28 cellular contexts compared by ENCODE assay signal in genomic region chr15:84609818-84610525, GRCh38. TPM values are rescaled to one million over a fixed set of nuclear protein-coding genes. Genes with fewer than 3 reads are reported as not detected.
A peak's percentile ranks its signal among the peaks of the same experiment; 100 is the strongest.
DNase-seq lines count a peak whose midpoint lies in the region; ATAC-seq and TF ChIP-seq lines count a peak whose summit lies in the region.
"Had no signal": no experiment of that assay in that cellular context is flagged by ENCODE, and none has a peak within 500 bp of the region (broad histone marks: within the 10 kb centered on the region; RNA-seq: fewer than 3 reads in every experiment).

No MANE protein-coding gene starts in this region.

- no peak overlapping the region for H3K4me3 Mint-ChIP-seq in activated T-cell treated with anti-CD3 and anti-CD28 coated beads, Interleukin-2, amount 50 U/mL, for 24 hours
- H3K4me3 Mint-ChIP-seq: activated CD8-positive, alpha-beta memory T cell treated with anti-CD3 and anti-CD28 coated beads, Interleukin-2, amount 10 ng/mL, durations not matched to agents 7 days and 5 days; activated T-cell treated with anti-CD3 and anti-CD28 coated beads, Interleukin-2, amount 50 U/mL, for 72 hours; brain; neural progenitor cell had no signal

- H3K4me1 ChIP-seq in left ventricle myocardium inferior (peaks cover 11% of the 10 kb centered on the region), subcutaneous abdominal adipose tissue (ENCODE audit: control insufficient read depth in 5 of 5, insufficient read depth in 5 of 5, low read length in 5 of 5) (peaks cover 7 to 35% (median 28%) of the 10 kb centered on the region in 5 donors)
- H3K4me1 ChIP-seq: foreskin keratinocyte, neural progenitor cell, SJSA1 had no signal

- H3K9me3 ChIP-seq in left ventricle myocardium inferior (replicated peaks) (no peaks in the 10 kb centered on the region), subcutaneous abdominal adipose tissue (ENCODE audit: control insufficient read depth in 5 of 5, low read length in 5 of 5) (no peaks in the 10 kb centered on the region)
- H3K9me3 ChIP-seq: esophagus squamous epithelium, pancreas, SJSA1 had no signal

- no peaks in the 10 kb centered on the region for H3K27me3 Mint-ChIP-seq in activated T-cell treated with anti-CD3 and anti-CD28 coated beads, Interleukin-2, amount 50 U/mL, for 24 hours
- H3K27me3 Mint-ChIP-seq: activated CD8-positive, alpha-beta memory T cell treated with anti-CD3 and anti-CD28 coated beads, Interleukin-2, amount 10 ng/mL, durations not matched to agents 7 days and 5 days; brain; IgD-negative memory B cell had no signal

- TF ChIP-seq CTCF in left ventricle myocardium inferior (IDR thresholded peaks at IDR 0.05; ENCODE audit: borderline replicate concordance), result no peak

- H3K27ac ChIP-seq in left ventricle myocardium inferior (replicated peaks), result peak overlapping the region; percentile 59
- peak overlapping the region; percentile 23 for H3K27ac ChIP-seq in subcutaneous abdominal adipose tissue (ENCODE audit: low read depth, low read length)
- H3K27ac ChIP-seq: C4-2B, esophagus squamous epithelium, foreskin keratinocyte, neural progenitor cell, pancreas, SJSA1 had no signal

- ATAC-seq in GM21576 (IDR thresholded peaks at IDR 0.05; ENCODE audit: unreplicated experiment), result no peak
- ATAC-seq in GM18909 (IDR thresholded peaks at IDR 0.05; ENCODE audit: poor library complexity, unreplicated experiment), result no peak
- ATAC-seq: activated CD8-positive, alpha-beta memory T cell treated with anti-CD3 and anti-CD28 coated beads, Interleukin-2, amount 10 ng/mL, durations not matched to agents 7 days and 5 days; foreskin keratinocyte; sciatic nerve had no signal

- H3K27me3 ChIP-seq in left ventricle myocardium inferior (ENCODE audit: low read depth), result no peaks in the 10 kb centered on the region
- no peaks in the 10 kb centered on the region for H3K27me3 ChIP-seq in subcutaneous abdominal adipose tissue (ENCODE audit: control insufficient read depth in 5 of 5, insufficient read depth in 4 of 5, low read length in 5 of 5)
- H3K27me3 ChIP-seq: esophagus squamous epithelium, foreskin keratinocyte, pancreas, SJSA1 had no signal

- no peak overlapping the region for H3K27ac Mint-ChIP-seq in activated T-cell treated with anti-CD3 and anti-CD28 coated beads, Interleukin-2, amount 50 U/mL, for 24 hours
- H3K27ac Mint-ChIP-seq: activated CD8-positive, alpha-beta memory T cell treated with anti-CD3 and anti-CD28 coated beads, Interleukin-2, amount 10 ng/mL, durations not matched to agents 7 days and 5 days; activated T-cell treated with anti-CD3 and anti-CD28 coated beads, Interleukin-2, amount 50 U/mL, for 72 hours; neural progenitor cell had no signal

- peak; percentile 14 for DNase-seq in activated T-cell treated with anti-CD3 and anti-CD28 coated beads, Interleukin-2, amount 50 U/mL, for 24 hours
- no peak for DNase-seq in activated T-cell treated with anti-CD3 and anti-CD28 coated beads, Interleukin-2, amount 50 U/mL, for 1 hour
- DNase-seq in left ventricle myocardium inferior (no peak), mesenteric fat pad (ENCODE audit: low spot score) (peak; percentile 43), SW 1271 (lab: John Stamatoyannopoulos, UW) (no peak)
- DNase-seq: activated CD4-positive, alpha-beta T cell treated with anti-CD3 and anti-CD28 coated beads, Interleukin-2, amount 50 U/mL, for 1 hour; activated CD8-positive, alpha-beta memory T cell treated with anti-CD3 and anti-CD28 coated beads, Interleukin-2, amount 10 ng/mL, durations not matched to agents 7 days and 5 days; activated naive CD4-positive, alpha-beta T cell treated with anti-CD3 and anti-CD28 coated beads, Interleukin-2, amount 50 U/mL, for 16 hours; activated T-cell treated with anti-CD3 and anti-CD28 coated beads, Interleukin-2, amount 50 U/mL, for 72 hours; amniotic stem cell; DMS79; esophagus squamous epithelium; foreskin keratinocyte; kidney glomerular epithelial cell; mesenchymal stem cell; NCI-H2107; NCI-H82; stimulated activated CD4-positive, alpha-beta T cell treated with anti-CD3 and anti-CD28 coated beads, Interleukin-4, amount 100 ng/mL, for 24 hours had no signal

- peaks cover 27% of the 10 kb centered on the region for H3K4me1 Mint-ChIP-seq in activated T-cell treated with anti-CD3 and anti-CD28 coated beads, Interleukin-2, amount 50 U/mL, for 24 hours (ENCODE audit: low read depth)
- H3K4me1 Mint-ChIP-seq: neural progenitor cell had no signal

- intact Hi-C loops in left ventricle myocardium inferior (cut with micrococcal nuclease), result no loop called here

- H3K36me3 ChIP-seq in left ventricle myocardium inferior, result peaks cover 13% of the 10 kb centered on the region
- H3K36me3 ChIP-seq in subcutaneous abdominal adipose tissue (ENCODE audit: control insufficient read depth in 5 of 5, insufficient read depth in 5 of 5, low read length in 5 of 5), result peaks cover 0 to 14% (median 7%) of the 10 kb centered on the region in 5 donors
- H3K36me3 ChIP-seq: neural progenitor cell, pancreas had no signal

- H3K9me3 Mint-ChIP-seq in activated T-cell treated with anti-CD3 and anti-CD28 coated beads, Interleukin-2, amount 50 U/mL, for 24 hours, result no peaks in the 10 kb centered on the region
- H3K9me3 Mint-ChIP-seq: activated T-cell treated with anti-CD3 and anti-CD28 coated beads, Interleukin-2, amount 50 U/mL, for 72 hours; IgD-negative memory B cell; neural progenitor cell had no signal

- H3K36me3 Mint-ChIP-seq in activated T-cell treated with anti-CD3 and anti-CD28 coated beads, Interleukin-2, amount 50 U/mL, for 24 hours (ENCODE audit: low read depth), result peaks cover 45% of the 10 kb centered on the region

- H3K9ac ChIP-seq in subcutaneous abdominal adipose tissue (ENCODE audit: low read length in 5 of 5), result peak overlapping the region in 1 of 5 donors; percentile 26
- H3K9ac ChIP-seq: neural progenitor cell had no signal

- H3K4me3 ChIP-seq in left ventricle myocardium inferior, result no peak overlapping the region
- H3K4me3 ChIP-seq in subcutaneous abdominal adipose tissue (ENCODE audit: low read depth in 1 of 5, low read length in 5 of 5), result no peak overlapping the region
- H3K4me3 ChIP-seq: esophagus squamous epithelium, neural progenitor cell, pancreas, SJSA1 had no signal

RNA-seq across cellular contexts. Expression of gene ZSCAN2, which starts 9.2 kb away (rescaled TPM):
- 7.4 TPM for total RNA-seq in left ventricle myocardium inferior
- 7.9 TPM for total RNA-seq in mesenteric fat pad

RNA-seq across cellular contexts. Expression of gene WDR73, which starts 44.1 kb away (rescaled TPM):
- 14.7 TPM for total RNA-seq in left ventricle myocardium inferior
- 20.3 TPM for total RNA-seq in mesenteric fat pad

RNA-seq across cellular contexts. Expression of gene NMB, which starts 48.0 kb away (rescaled TPM):
- total RNA-seq in left ventricle myocardium inferior (2.0 TPM), mesenteric fat pad (67.0 TPM)

Comparison
In these comparisons a context has a peak if more than half of its experiments do, and no peak if none do; other contexts are left out.
1. DNase-seq: peak in activated T-cell treated with anti-CD3 and anti-CD28 coated beads, Interleukin-2, amount 50 U/mL, for 24 hours (single experiment) and mesenteric fat pad (single experiment); none in activated T-cell treated with anti-CD3 and anti-CD28 coated beads, Interleukin-2, amount 50 U/mL, for 1 hour (single experiment), left ventricle myocardium inferior (single experiment) and SW 1271 (0 of 2).
2. RNA of gene NMB, which starts 48.0 kb away (total RNA-seq): 67.0 TPM in mesenteric fat pad (single experiment); 2.0 TPM in left ventricle myocardium inferior (single experiment); every median in the first group is over 10 times any median in the second.